In the genomic region with DNA sequence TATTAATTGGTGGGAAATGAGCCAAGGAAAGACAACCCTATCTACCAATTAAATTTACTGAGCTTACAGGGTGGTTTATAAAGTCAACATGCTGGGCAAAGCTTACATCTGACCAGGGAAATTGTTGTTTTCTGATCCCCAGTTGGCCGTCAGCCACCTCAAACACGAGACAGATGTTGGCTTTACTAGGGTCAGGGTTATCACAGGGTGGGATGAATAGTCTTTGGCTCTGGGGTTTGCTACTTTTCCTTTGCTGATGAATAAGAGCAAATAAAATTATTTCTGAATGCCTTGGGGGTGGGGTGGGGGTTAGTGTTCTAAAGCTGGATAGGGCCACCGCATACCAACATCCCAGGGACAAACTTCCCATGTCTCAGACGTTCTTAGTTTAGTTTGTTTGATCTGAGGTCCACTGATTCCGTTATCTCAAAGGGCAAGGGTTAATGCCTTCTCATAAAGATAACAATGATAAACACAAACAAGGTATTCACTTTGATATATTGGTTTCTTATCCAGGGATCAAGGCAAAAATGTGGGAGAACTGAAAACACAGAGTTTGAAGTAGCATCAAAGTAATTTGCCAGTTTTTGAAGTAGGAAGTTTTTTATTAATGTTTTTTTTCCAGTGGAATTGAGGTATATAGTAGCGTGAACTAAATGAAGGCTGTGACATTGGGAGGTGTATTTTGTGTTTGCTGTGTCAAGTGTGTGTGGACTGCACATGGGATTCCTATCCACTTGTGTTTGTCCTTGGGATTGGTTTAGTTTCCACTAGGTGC, we compare ENCODE assay signal across 9 cellular contexts.
A peak's percentile ranks its signal among the peaks of the same experiment; 100 is the strongest.
DNase-seq lines count a peak whose midpoint lies in the region; ATAC-seq lines count a peak whose summit lies in the region.
"Had no signal": no experiment of that assay in that cellular context is flagged by ENCODE, and none has a peak within 500 bp of the region (broad histone marks: within the 10 kb centered on the region; RNA-seq: fewer than 3 reads in every experiment).

No MANE protein-coding gene starts in this region.

- no peak overlapping the region for H3K4me3 ChIP-seq in SJSA1
- no peak overlapping the region for H3K4me3 ChIP-seq in CD8-positive, alpha-beta memory T cell (ENCODE audit: low read length)
- H3K4me3 ChIP-seq: BLaER1 had no signal

- no peak overlapping the region for H3K4me3 Mint-ChIP-seq in CD8-positive, alpha-beta memory T cell

- H3K27ac ChIP-seq in SJSA1 = peak overlapping the region; percentile 92
- no peak overlapping the region for H3K27ac ChIP-seq in CD8-positive, alpha-beta memory T cell (ENCODE audit: low read depth, low read length)
- H3K27ac ChIP-seq: BLaER1 had no signal

- H3K4me1 Mint-ChIP-seq in CD8-positive, alpha-beta memory T cell = peaks cover 2 to 9% (median 5%) of the 10 kb centered on the region in 3 donors

- peaks cover 0 to 20% of the 10 kb centered on the region in 2 donors for H3K27me3 Mint-ChIP-seq in CD8-positive, alpha-beta memory T cell

- peaks cover 51% of the 10 kb centered on the region for H3K4me1 ChIP-seq in SJSA1 (replicated peaks)
- H3K4me1 ChIP-seq in CD8-positive, alpha-beta memory T cell (ENCODE audit: insufficient read depth, low read length) = no peaks in the 10 kb centered on the region
- H3K4me1 ChIP-seq: BLaER1 had no signal

- no peaks in the 10 kb centered on the region for H3K9me3 Mint-ChIP-seq in CD8-positive, alpha-beta memory T cell

- H3K27me3 ChIP-seq in SJSA1 (replicated peaks) = no peaks in the 10 kb centered on the region
- H3K27me3 ChIP-seq in CD8-positive, alpha-beta memory T cell (ENCODE audit: insufficient read depth, low read length, poor library complexity, severe bottlenecking) = no peaks in the 10 kb centered on the region
- H3K27me3 ChIP-seq: BLaER1 had no signal

- no peak overlapping the region for H3K27ac Mint-ChIP-seq in CD8-positive, alpha-beta memory T cell

- CTCF ChIA-PET in CD8-positive, alpha-beta memory T cell (lab: Charles Lee) = no interaction called here

- POLR2A ChIA-PET in CD8-positive, alpha-beta memory T cell (lab: Charles Lee) = no interaction called here

- no peaks in the 10 kb centered on the region for H3K36me3 ChIP-seq in SJSA1
- H3K36me3 ChIP-seq in CD8-positive, alpha-beta memory T cell (ENCODE audit: insufficient read depth, low read length) = no peaks in the 10 kb centered on the region
- H3K36me3 ChIP-seq: BLaER1 had no signal

- DNase-seq in A172 (ENCODE audit: low spot score) (peak; percentile 93), HT1080 (ENCODE audit: low read depth) (peak; percentile 23), SJSA1 (ENCODE audit: low read depth in 1 of 2, low spot score in 2 of 2) (peak; percentile 62 to 79), iris pigment epithelial cell (ENCODE audit: low read depth) (peak; percentile 94), occipital lobe (lab: John Stamatoyannopoulos, UW) (no peak)
- no peak for DNase-seq in CD8-positive, alpha-beta memory T cell

- H3K9me3 ChIP-seq in SJSA1 (replicated peaks) = no peaks in the 10 kb centered on the region
- no peaks in the 10 kb centered on the region for H3K9me3 ChIP-seq in CD8-positive, alpha-beta memory T cell (ENCODE audit: low read length)
- H3K9me3 ChIP-seq: BLaER1 had no signal

- no peaks in the 10 kb centered on the region for H3K36me3 Mint-ChIP-seq in CD8-positive, alpha-beta memory T cell

- ATAC-seq in HG03135 (IDR thresholded peaks at IDR 0.05; ENCODE audit: unreplicated experiment) (no peak), HG03025 (IDR thresholded peaks at IDR 0.05; ENCODE audit: low FRiP score, unreplicated experiment) (no peak)

Comparison
In these comparisons a context has a peak if more than half of its experiments do, and no peak if none do; other contexts are left out.
1. DNase-seq: peak in A172 (single experiment), HT1080 (single experiment), SJSA1 (2 of 2) and iris pigment epithelial cell (single experiment); none in CD8-positive, alpha-beta memory T cell (0 of 5) and occipital lobe (single experiment).